9 cellular contexts compared by ENCODE assay signal in the genomic region with DNA sequence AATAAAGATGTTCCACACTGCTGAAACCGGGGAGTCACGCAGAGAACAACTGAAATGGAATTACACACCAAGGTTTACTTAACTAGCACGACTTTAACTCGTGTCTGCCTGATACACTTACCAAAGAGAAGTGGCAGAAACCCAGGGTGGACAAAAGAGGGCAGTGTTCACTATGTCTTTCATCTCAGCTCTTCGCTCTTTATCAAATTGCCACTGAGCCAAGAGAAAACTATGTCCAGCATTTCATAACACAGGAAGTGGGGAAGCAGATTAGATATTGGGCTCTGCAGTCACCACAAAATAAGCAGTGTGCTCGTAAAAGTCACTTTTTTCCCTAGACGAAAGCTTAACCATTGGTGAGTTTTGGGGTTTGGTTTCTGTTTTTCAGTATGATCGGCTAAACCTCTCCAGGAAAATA.
A peak's percentile ranks its signal among the peaks of the same experiment; 100 is the strongest.
DNase-seq lines count a peak whose midpoint lies in the region; ATAC-seq, FAIRE-seq and TF ChIP-seq lines count a peak whose summit lies in the region.
"Had no signal": no experiment of that assay in that cellular context is flagged by ENCODE, and none has a peak within 500 bp of the region (broad histone marks: within the 10 kb centered on the region; RNA-seq: fewer than 3 reads in every experiment).

No MANE protein-coding gene starts in this region.

- H3K27ac ChIP-seq in IMR-90 (ENCODE audit: insufficient read depth, low read length): peak overlapping the region; percentile 96
- H3K27ac ChIP-seq in PC-9: no peak overlapping the region
- H3K27ac ChIP-seq in left lung: no peak overlapping the region
- H3K27ac ChIP-seq: epithelial cell of prostate had no signal

- H3K27me3 ChIP-seq in IMR-90 (ENCODE audit: control insufficient read depth, insufficient read depth, low read length): no peaks in the 10 kb centered on the region
- H3K27me3 ChIP-seq in PC-9 (ENCODE audit: insufficient read depth, low read depth): no peaks in the 10 kb centered on the region
- H3K27me3 ChIP-seq in left lung: peaks cover 3 to 44% of the 10 kb centered on the region in 2 donors

- no peaks in the 10 kb centered on the region for H4K20me1 ChIP-seq in IMR-90 (ENCODE audit: insufficient read depth, low read length)
- no peaks in the 10 kb centered on the region for H4K20me1 ChIP-seq in PC-9 (ENCODE audit: insufficient read depth)

- in situ Hi-C loops in IMR-90 (cut with MboI; ENCODE audit: low sequenced_read_pairs): loop anchor here (5.0 to 25.0 kb wide), 4 partner anchors 201 to 894 kb away; a partner anchor contains a TSS

- peak overlapping the region; percentile 88 for H3K4ac ChIP-seq in IMR-90 (ENCODE audit: low read depth, low read length)

- POLR2A ChIA-PET in activated CD4-positive, alpha-beta memory T cell treated with anti-CD3 and anti-CD28 coated beads, Interleukin-2, amount 10 ng/mL, durations not matched to agents 7 days and 5 days (lab: Charles Lee): no interaction called here
- POLR2A ChIA-PET in activated CD4-positive, alpha-beta memory T cell treated with anti-CD3 and anti-CD28 coated beads for 36 hours (lab: Charles Lee): interaction anchor here (1.0 kb wide), 1 partner anchor 325 kb away, joined by 3 read pairs; no protein-coding TSS in a partner anchor
- POLR2A ChIA-PET in IMR-90 (lab: Charles Lee; ENCODE audit: unreplicated experiment) (interaction anchor here (0.6 to 1.4 kb wide), 5 partner anchors 12 to 325 kb away, joined by 3 to 8 read pairs (median 3); no protein-coding TSS in a partner anchor), PC-9 (lab: Charles Lee; ENCODE audit: unreplicated experiment) (interaction anchor here (0.7 kb wide), 1 partner anchor 154 kb away, joined by 3 read pairs; no protein-coding TSS in a partner anchor)

- peak overlapping the region; percentile 84 for H2BK5ac ChIP-seq in IMR-90 (ENCODE audit: low read depth, low read length, poor library complexity, severe bottlenecking)

- peak overlapping the region; percentile 91 for H3K18ac ChIP-seq in IMR-90 (ENCODE audit: low read depth, low read length)

- H2AFZ ChIP-seq in IMR-90 (replicated peaks; ENCODE audit: low read length, poor library complexity): peak overlapping the region; percentile 81
- H2AFZ ChIP-seq in PC-9: no peak overlapping the region

- H3K9ac ChIP-seq in IMR-90 (ENCODE audit: low read depth, low read length): peak overlapping the region; percentile 94

- H3K4me3 ChIP-seq in IMR-90 (ENCODE audit: insufficient read depth, low read depth, low read length) (peak overlapping the region; percentile 22; the same call in 1 of the 2 replicates), PC-9 (no peak overlapping the region), left lung (no peak overlapping the region)

- H3K9me3 Mint-ChIP-seq in activated CD4-positive, alpha-beta memory T cell treated with anti-CD3 and anti-CD28 coated beads, Interleukin-2, amount 10 ng/mL, durations not matched to agents 7 days and 5 days: no peaks in the 10 kb centered on the region
- H3K9me3 Mint-ChIP-seq in activated CD4-positive, alpha-beta memory T cell treated with anti-CD3 and anti-CD28 coated beads for 36 hours: no peaks in the 10 kb centered on the region

- H3K9me1 ChIP-seq in IMR-90 (ENCODE audit: insufficient read depth, low read length): no peaks in the 10 kb centered on the region; the same call in 1 of the 2 replicates

- dilution Hi-C loops in IMR-90 (cut with HindIII; ENCODE audit: low sequenced_read_pairs, unreplicated experiment): no loop called here

- peak; percentile 20 for DNase-seq in activated CD4-positive, alpha-beta memory T cell treated with anti-CD3 and anti-CD28 coated beads, Interleukin-2, amount 10 ng/mL, durations not matched to agents 7 days and 5 days
- no peak for DNase-seq in activated CD4-positive, alpha-beta memory T cell treated with anti-CD3 and anti-CD28 coated beads for 36 hours
- DNase-seq in IMR-90 (peak; percentile 97), PC-9 (peak; percentile 20 to 82), left lung (no peak), superior temporal gyrus (ENCODE audit: extremely low spot score) (peak; percentile 82)
- no peak for DNase-seq in central memory CD4-positive, alpha-beta T cell

- no peaks in the 10 kb centered on the region for H3K36me3 Mint-ChIP-seq in activated CD4-positive, alpha-beta memory T cell treated with anti-CD3 and anti-CD28 coated beads, Interleukin-2, amount 10 ng/mL, durations not matched to agents 7 days and 5 days (ENCODE audit: low read depth)
- H3K36me3 Mint-ChIP-seq in activated CD4-positive, alpha-beta memory T cell treated with anti-CD3 and anti-CD28 coated beads for 36 hours: no peaks in the 10 kb centered on the region

- H3K36me3 ChIP-seq in IMR-90 (ENCODE audit: control insufficient read depth, insufficient read depth, low read length) (no peaks in the 10 kb centered on the region), PC-9 (ENCODE audit: low read depth) (no peaks in the 10 kb centered on the region), left lung (no peaks in the 10 kb centered on the region)

- H3K56ac ChIP-seq in IMR-90 (ENCODE audit: extremely low read depth, insufficient read depth, low read length): peak overlapping the region; percentile 80

- H3K4me1 Mint-ChIP-seq in activated CD4-positive, alpha-beta memory T cell treated with anti-CD3 and anti-CD28 coated beads, Interleukin-2, amount 10 ng/mL, durations not matched to agents 7 days and 5 days: peaks cover 13% of the 10 kb centered on the region
- peaks cover 12% of the 10 kb centered on the region for H3K4me1 Mint-ChIP-seq in activated CD4-positive, alpha-beta memory T cell treated with anti-CD3 and anti-CD28 coated beads for 36 hours (ENCODE audit: low read depth)

- peak overlapping the region; percentile 94 for H2BK120ac ChIP-seq in IMR-90 (ENCODE audit: low read depth, low read length)

- BruUV-seq in IMR-90 (replicated peaks; lab: Mats Ljungman, UMichigan): no TSS peak
- no TSS peak for BruUV-seq in PC-9 (replicated peaks; lab: Mats Ljungman, UMichigan)

- peaks cover 41% of the 10 kb centered on the region for H3K27me3 Mint-ChIP-seq in activated CD4-positive, alpha-beta memory T cell treated with anti-CD3 and anti-CD28 coated beads, Interleukin-2, amount 10 ng/mL, durations not matched to agents 7 days and 5 days
- H3K27me3 Mint-ChIP-seq in activated CD4-positive, alpha-beta memory T cell treated with anti-CD3 and anti-CD28 coated beads for 36 hours: peaks cover 47% of the 10 kb centered on the region

- H3K9me2 ChIP-seq in PC-9 (ENCODE audit: insufficient read depth): no peaks in the 10 kb centered on the region

- H3F3A ChIP-seq in PC-9 (ENCODE audit: insufficient read depth, low read depth): no peaks in the 10 kb centered on the region

- H2AK5ac ChIP-seq in IMR-90 (ENCODE audit: low read depth, low read length): peak overlapping the region; percentile 19; the same call in 1 of the 2 replicates

- H3K9me3 ChIP-seq in IMR-90 (ENCODE audit: control insufficient read depth, insufficient read depth, low read length) (no peaks in the 10 kb centered on the region), PC-9 (ENCODE audit: insufficient read depth, low read depth) (no peaks in the 10 kb centered on the region), left lung (no peaks in the 10 kb centered on the region)

- peak overlapping the region; percentile 77 for H4K91ac ChIP-seq in IMR-90 (ENCODE audit: insufficient read depth, low read depth, low read length)

- peak overlapping the region; percentile 45 to 94 for H4K8ac ChIP-seq in IMR-90 (ENCODE audit: low read depth in 2 of 2, low read length in 2 of 2)

- CTCF ChIA-PET in activated CD4-positive, alpha-beta memory T cell treated with anti-CD3 and anti-CD28 coated beads, Interleukin-2, amount 10 ng/mL, durations not matched to agents 7 days and 5 days (lab: Charles Lee): interaction anchor here (0.6 to 3.9 kb wide), 9 partner anchors 21 to 329 kb away, joined by 3 to 40 read pairs (median 4); no protein-coding TSS in a partner anchor
- CTCF ChIA-PET in activated CD4-positive, alpha-beta memory T cell treated with anti-CD3 and anti-CD28 coated beads for 36 hours (lab: Charles Lee): interaction anchor here (0.6 to 7.2 kb wide), 18 partner anchors 12 to 1566 kb away, joined by 3 to 96 read pairs (median 4); no protein-coding TSS in a partner anchor
- CTCF ChIA-PET in IMR-90 (lab: Yijun Ruan, JAX) (interaction anchor here (0.5 to 3.4 kb wide), 16 partner anchors 12 to 895 kb away, joined by 3 to 15 read pairs (median 4); no protein-coding TSS in a partner anchor), PC-9 (lab: Charles Lee) (interaction anchor here (0.6 to 1.9 kb wide), 2 partner anchors 309 to 325 kb away, joined by 3 to 11 read pairs; no protein-coding TSS in a partner anchor)

- peak; percentile 93 for TF ChIP-seq RAD21 in IMR-90 (IDR thresholded peaks at IDR 0.05; ENCODE audit: low read length)

- peak; percentile 58 for FAIRE-seq in colon (lab: Jason Lieb, UNC)

- peak overlapping the region; percentile 75 for H2BK15ac ChIP-seq in IMR-90 (ENCODE audit: low read depth, low read length)

- H3K27ac Mint-ChIP-seq in activated CD4-positive, alpha-beta memory T cell treated with anti-CD3 and anti-CD28 coated beads, Interleukin-2, amount 10 ng/mL, durations not matched to agents 7 days and 5 days: no peak overlapping the region
- H3K27ac Mint-ChIP-seq in activated CD4-positive, alpha-beta memory T cell treated with anti-CD3 and anti-CD28 coated beads for 36 hours: no peak overlapping the region

- H3K79me1 ChIP-seq in IMR-90 (ENCODE audit: low read depth in 1 of 2, low read length in 2 of 2): 0 out of 4 replicates have a peak, but pooled peaks cover 0 to 4% of the 10 kb centered on the region in 2 experiments

- H3K4me2 ChIP-seq in IMR-90 (ENCODE audit: low read depth, low read length) (peak overlapping the region; percentile 88), PC-9 (peak overlapping the region; percentile 42; the same call in 1 of the 2 replicates)

- peak overlapping the region; percentile 66 for H3K23ac ChIP-seq in IMR-90 (ENCODE audit: low read depth, low read length)

- peak overlapping the region; percentile 60 for H3K14ac ChIP-seq in IMR-90 (replicated peaks; ENCODE audit: low read depth, low read length)

- H4K5ac ChIP-seq in IMR-90 (ENCODE audit: low read depth, low read length): peak overlapping the region; percentile 81

- TF ChIP-seq CTCF in IMR-90 (conservative IDR thresholded peaks at IDR 0.05; ENCODE audit: low read depth, low read length) (peak; percentile 95), PC-9 (conservative IDR thresholded peaks at IDR 0.05) (peak; percentile 74), left lung (IDR thresholded peaks at IDR 0.05) (peak; percentile 54 to 59)

- H3K4me3 Mint-ChIP-seq in activated CD4-positive, alpha-beta memory T cell treated with anti-CD3 and anti-CD28 coated beads, Interleukin-2, amount 10 ng/mL, durations not matched to agents 7 days and 5 days: no peak overlapping the region
- H3K4me3 Mint-ChIP-seq in activated CD4-positive, alpha-beta memory T cell treated with anti-CD3 and anti-CD28 coated beads for 36 hours: no peak overlapping the region

- intact Hi-C loops in activated CD4-positive, alpha-beta memory T cell treated with anti-CD3 and anti-CD28 coated beads for 36 hours (cut with micrococcal nuclease): loop anchor here (1.0 to 10.0 kb wide), 5 partner anchors 22 to 714 kb away; a partner anchor contains a TSS
- intact Hi-C loops in IMR-90 (cut with micrococcal nuclease): loop anchor here (1.0 to 5.0 kb wide), 9 partner anchors 122 to 711 kb away; a partner anchor contains a TSS
- intact Hi-C loops in PC-9 (cut with micrococcal nuclease; ENCODE audit: unreplicated experiment): loop anchor here (1.0 to 10.0 kb wide), 6 partner anchors 310 to 1534 kb away; no protein-coding TSS in a partner anchor
- intact Hi-C loops in left lung (cut with DNase I): loop anchor here in 1 of 2 donors (5.0 kb wide), 1 partner anchor 319 kb away; a partner anchor contains a TSS

- H3K4me1 ChIP-seq in IMR-90 (ENCODE audit: control insufficient read depth, insufficient read depth, low read length): peaks cover 11% of the 10 kb centered on the region
- H3K4me1 ChIP-seq in PC-9 (replicated peaks; ENCODE audit: insufficient read depth): peaks cover 4% of the 10 kb centered on the region; the same call in 1 of the 2 replicates
- H3K4me1 ChIP-seq in left lung: peaks cover 4 to 27% of the 10 kb centered on the region in 2 donors

- ATAC-seq in IMR-90 (ENCODE audit: low read depth) (peak; percentile 70), left lung (peak; percentile 94)

- TF ChIP-seq POLR2A in IMR-90 (IDR thresholded peaks at IDR 0.05; ENCODE audit: low read depth, low read length): peak; percentile 48; the same call in 1 of the 2 replicates

- no peak overlapping the region for H2AK9ac ChIP-seq in IMR-90 (replicated peaks; ENCODE audit: low read depth, low read length, poor library complexity)

- no CpG with 5 or more reads among the region's 8 CpGs for WGBS in IMR-90 (ENCODE audit: extremely low coverage in 2 of 2, insufficient read length in 1 of 2), 2 experiments

- peak overlapping the region; percentile 94 for H2BK20ac ChIP-seq in IMR-90 (ENCODE audit: low read depth, low read length)

- H3K79me2 ChIP-seq in PC-9 (ENCODE audit: low read depth): no peaks in the 10 kb centered on the region

Comparison
In these comparisons a context has a peak if more than half of its experiments do, and no peak if none do; other contexts are left out.
1. DNase-seq: peak in activated CD4-positive, alpha-beta memory T cell treated with anti-CD3 and anti-CD28 coated beads, Interleukin-2, amount 10 ng/mL, durations not matched to agents 7 days and 5 days (single experiment), IMR-90 (single experiment), PC-9 (2 of 2) and superior temporal gyrus (single experiment); none in activated CD4-positive, alpha-beta memory T cell treated with anti-CD3 and anti-CD28 coated beads for 36 hours (single experiment), left lung (0 of 2) and central memory CD4-positive, alpha-beta T cell (single experiment).
2. Peak in every context shown above with its lines, with median percentiles within 50 percentile points of each other: CTCF ChIP-seq.